ENCODE assay signal across 19 cellular contexts in the genomic region with DNA sequence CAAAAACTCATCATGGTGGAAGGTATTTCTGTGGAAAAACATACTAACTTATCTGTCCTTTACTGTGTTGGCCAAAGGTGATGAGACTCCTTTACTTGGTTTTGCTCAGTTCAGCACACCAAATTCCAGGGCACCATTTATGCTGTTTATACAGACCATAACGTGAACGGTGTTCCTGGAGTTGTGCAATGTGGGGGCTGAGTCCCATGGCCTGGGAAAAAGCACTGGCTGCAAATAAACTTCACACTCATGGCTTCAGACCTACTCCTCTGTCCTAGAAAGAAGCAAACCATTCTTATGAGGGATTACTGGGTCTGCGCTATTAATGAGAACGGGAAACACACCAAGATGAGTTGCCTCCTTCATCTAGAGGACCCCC. TPM values are rescaled to one million over a fixed set of nuclear protein-coding genes. Genes with fewer than 3 reads are reported as not detected.
"Had no signal": no experiment of that assay in that cellular context is flagged by ENCODE, and none has a peak within 500 bp of the region (broad histone marks: within the 10 kb centered on the region; RNA-seq: fewer than 3 reads in every experiment).

No MANE protein-coding gene starts in this region.

- H3K27me3 Mint-ChIP-seq: dendritic cell treated with granulocyte-macrophage colony-stimulating factor and Interleukin-4, amounts not matched to agents 40 ng/mL and 50 ng/mL, for 4 days; natural killer cell treated with Interleukin-12 subunit alpha and Interleukin-12 subunit beta and Interleukin-15 and Interleukin-18, amount 100 ng/mL, for 72 hours; stimulated activated memory B cell treated with anti-CD40 and anti-IgM and Interleukin-4, amounts not matched to agents 10 μg/mL and 1 μg/mL and 100 μg/mL, for 72 hours had no signal

- H3K27ac Mint-ChIP-seq: activated T-cell treated with anti-CD3 and anti-CD28 coated beads, Interleukin-2, amount 50 U/mL, for 72 hours; dendritic cell treated with granulocyte-macrophage colony-stimulating factor and Interleukin-4, amounts not matched to agents 40 ng/mL and 50 ng/mL, for 4 days; natural killer cell treated with Interleukin-12 subunit alpha and Interleukin-12 subunit beta and Interleukin-15 and Interleukin-18, amount 100 ng/mL, for 72 hours; progenitor cell of endocrine pancreas; stimulated activated memory B cell treated with anti-CD40 and anti-IgM and Interleukin-4, amounts not matched to agents 10 μg/mL and 1 μg/mL and 100 μg/mL, for 72 hours had no signal

- H3K4me3 Mint-ChIP-seq: activated T-cell treated with anti-CD3 and anti-CD28 coated beads, Interleukin-2, amount 50 U/mL, for 72 hours; dendritic cell treated with granulocyte-macrophage colony-stimulating factor and Interleukin-4, amounts not matched to agents 40 ng/mL and 50 ng/mL, for 4 days; natural killer cell treated with Interleukin-12 subunit alpha and Interleukin-12 subunit beta and Interleukin-15 and Interleukin-18, amount 100 ng/mL, for 72 hours; stimulated activated memory B cell treated with anti-CD40 and anti-IgM and Interleukin-4, amounts not matched to agents 10 μg/mL and 1 μg/mL and 100 μg/mL, for 72 hours had no signal

- H3K9me3 ChIP-seq: gastroesophageal sphincter, heart left ventricle, testis had no signal

- ATAC-seq: activated T-cell treated with anti-CD3 and anti-CD28 coated beads, Interleukin-2, amount 50 U/mL, for 72 hours; esophagus mucosa; gastroesophageal sphincter; natural killer cell treated with Interleukin-12 subunit alpha and Interleukin-12 subunit beta and Interleukin-15 and Interleukin-18, amount 100 ng/mL, for 72 hours had no signal

- H3K36me3 Mint-ChIP-seq: natural killer cell treated with Interleukin-12 subunit alpha and Interleukin-12 subunit beta and Interleukin-15 and Interleukin-18, amount 100 ng/mL, for 72 hours; stimulated activated memory B cell treated with anti-CD40 and anti-IgM and Interleukin-4, amounts not matched to agents 10 μg/mL and 1 μg/mL and 100 μg/mL, for 72 hours had no signal

- H3K9me3 Mint-ChIP-seq: activated T-cell treated with anti-CD3 and anti-CD28 coated beads, Interleukin-2, amount 50 U/mL, for 72 hours; dendritic cell treated with granulocyte-macrophage colony-stimulating factor and Interleukin-4, amounts not matched to agents 40 ng/mL and 50 ng/mL, for 4 days; natural killer cell treated with Interleukin-12 subunit alpha and Interleukin-12 subunit beta and Interleukin-15 and Interleukin-18, amount 100 ng/mL, for 72 hours; stimulated activated memory B cell treated with anti-CD40 and anti-IgM and Interleukin-4, amounts not matched to agents 10 μg/mL and 1 μg/mL and 100 μg/mL, for 72 hours had no signal

- H3K36me3 ChIP-seq: gastroesophageal sphincter, heart left ventricle, WERI-Rb-1 had no signal

- DNase-seq: activated CD4-positive, alpha-beta T cell treated with anti-CD3 and anti-CD28 coated beads for 1 hour; activated effector memory CD4-positive, alpha-beta T cell treated with anti-CD3 and anti-CD28 coated beads, Interleukin-2, amount 50 U/mL, for 16 hours; activated naive CD4-positive, alpha-beta T cell treated with anti-CD3 and anti-CD28 coated beads, Interleukin-2, amount 50 U/mL, for 16 hours; activated T-cell treated with anti-CD3 and anti-CD28 coated beads, Interleukin-2, amount 50 U/mL, for 72 hours; effector CD8-positive, alpha-beta T cell; heart left ventricle; mesendoderm; stimulated activated CD4-positive, alpha-beta T cell treated with anti-CD3 and anti-CD28 coated beads, Interleukin-4, amount 100 ng/mL, for 4 hours; testis; WERI-Rb-1 had no signal

- H3K4me3 ChIP-seq: testis had no signal

- H3K27ac ChIP-seq: gastroesophageal sphincter, testis, WERI-Rb-1 had no signal

- H3K27me3 ChIP-seq: gastroesophageal sphincter, heart left ventricle, testis had no signal

- H3K4me1 Mint-ChIP-seq: stimulated activated memory B cell treated with anti-CD40 and anti-IgM and Interleukin-4, amounts not matched to agents 10 μg/mL and 1 μg/mL and 100 μg/mL, for 72 hours had no signal

- H3K4me1 ChIP-seq: gastroesophageal sphincter, testis had no signal

RNA-seq across cellular contexts. Expression of a gene that starts 10.4 kb away (rescaled TPM):
- total RNA-seq: activated CD8-positive, alpha-beta memory T cell treated with anti-CD3 and anti-CD28 coated beads for 36 hours; activated T-cell treated with anti-CD3 and anti-CD28 coated beads, Interleukin-2, amount 50 U/mL, for 72 hours; bronchial epithelial cell; natural killer cell treated with Interleukin-12 subunit alpha and Interleukin-12 subunit beta and Interleukin-15 and Interleukin-18, amount 100 ng/mL, for 72 hours; T-helper 2 cell treated with Interferon-gamma antibody and Interleukin-4, amounts not matched to agents 100 ng/mL and 5 ng/mL, for 36 hours had no signal
